Comparison of ENCODE assay signal across 18 cellular contexts in genomic region chr4:73615613-73616012, GRCh38. TPM values are rescaled to one million over a fixed set of nuclear protein-coding genes. Genes with fewer than 3 reads are reported as not detected.
A peak's percentile ranks its signal among the peaks of the same experiment; 100 is the strongest.
DNase-seq lines count a peak whose midpoint lies in the region; ATAC-seq, FAIRE-seq and TF ChIP-seq lines count a peak whose summit lies in the region.
"Had no signal": no experiment of that assay in that cellular context is flagged by ENCODE, and none has a peak within 500 bp of the region (broad histone marks: within the 10 kb centered on the region; RNA-seq: fewer than 3 reads in every experiment).

No MANE protein-coding gene starts in this region.

- WGBS in K562 (ENCODE audit: insufficient coverage, low coverage, missing lambda C conversion rate), result 0% methylated on average over 2 of the region's 2 CpGs

- no peak for TF ChIP-seq POLR2A in K562 (conservative IDR thresholded peaks at IDR 0.05)
- no peak for TF ChIP-seq POLR2A in H54 (IDR thresholded peaks at IDR 0.05; ENCODE audit: low read depth, low read length)

- TF ChIP-seq CTCF in DOHH2 (IDR thresholded peaks at IDR 0.05; ENCODE audit: low read depth, low read length, poor library complexity, severe bottlenecking), result peak; percentile 49
- TF ChIP-seq CTCF in K562 (IDR thresholded peaks at IDR 0.05 in 2 of 3, conservative IDR thresholded peaks at IDR 0.05 in 1 of 3; ENCODE audit: insufficient read depth in 2 of 3, low read depth in 1 of 3, low read length in 3 of 3), result 0 out of 6 replicates have a peak, but pooled peaks of 1 of the 3 experiments have one; percentile 6

- H3K27me3 ChIP-seq in DOHH2 (ENCODE audit: control insufficient read depth, low read length) (no peaks in the 10 kb centered on the region), K562 (ENCODE audit: control insufficient read depth in 2 of 2, insufficient read depth in 2 of 2, low read length in 2 of 2) (peaks cover 0 to under 1% of the 10 kb centered on the region in 2 experiments; a peak in 1 of 5 replicates)

- no peaks in the 10 kb centered on the region for H4K20me1 ChIP-seq in DOHH2 (ENCODE audit: control insufficient read depth, insufficient read depth, low read depth, low read length)
- no peaks in the 10 kb centered on the region for H4K20me1 ChIP-seq in K562 (replicated peaks; ENCODE audit: control insufficient read depth, insufficient read depth, low read length)

- TF ChIP-seq RAD21 in K562 (CRISPR knock-in tag; conservative IDR thresholded peaks at IDR 0.05 in 1 of 2, IDR thresholded peaks at IDR 0.05 in 1 of 2), result no peak

- POLR2A ChIA-PET in K562 (lab: Yijun Ruan, JAX), result no interaction called here

- H3K4me1 ChIP-seq in DOHH2 (ENCODE audit: control insufficient read depth, low read length) (peaks cover 79% of the 10 kb centered on the region), K562 (replicated peaks in 1 of 2; ENCODE audit: control insufficient read depth in 2 of 2, insufficient read depth in 2 of 2, low read length in 2 of 2) (peaks cover under 1 to 5% of the 10 kb centered on the region in 2 experiments; a peak in 2 of 5 replicates)
- H3K4me1 ChIP-seq: ascending aorta, upper lobe of right lung had no signal

- H3K36me3 ChIP-seq in DOHH2 (ENCODE audit: control insufficient read depth, low read length) (peaks cover 94% of the 10 kb centered on the region), K562 (ENCODE audit: control insufficient read depth, insufficient read depth, low read length) (no peaks in the 10 kb centered on the region)
- H3K36me3 ChIP-seq: ascending aorta, gastrocnemius medialis, HAP-1, upper lobe of right lung had no signal

- peak overlapping the region; percentile 94 for H3K4me3 ChIP-seq in DOHH2 (ENCODE audit: low read length)
- no peak overlapping the region for H3K4me3 ChIP-seq in K562
- H3K4me3 ChIP-seq: ascending aorta, gastrocnemius medialis, HAP-1, upper lobe of right lung had no signal

- intact Hi-C loops in K562 (cut with micrococcal nuclease) (no loop called here), left cardiac atrium (cut with DNase I) (no loop called here)

- in situ Hi-C loops in K562 (cut with MboI), result no loop called here

- H2AFZ ChIP-seq in K562 (ENCODE audit: low read depth, low read length), result no peak overlapping the region

- BruUV-seq in K562 (replicated peaks; lab: Mats Ljungman, UMichigan), result no TSS peak

- H3K4me2 ChIP-seq in DOHH2 (ENCODE audit: low read length) (peak overlapping the region; percentile 89), K562 (ENCODE audit: insufficient read depth, low read length) (no peak overlapping the region)

- CTCF ChIA-PET in K562 (lab: Yijun Ruan, JAX; ENCODE audit: low intra/inter-chr PET ratio), result no interaction called here

- DNase-seq in HK-2 (ENCODE audit: unreplicated experiment) (peak; percentile 24), K562 (ENCODE audit: extremely low read depth in 1 of 4, low spot score in 3 of 4) (no peak), kidney tubule cell (ENCODE audit: low spot score) (peak; percentile 82), H54 (ENCODE audit: insufficient read length, low spot score) (no peak), NCI-H526 treated with DMSO at 0.1 percent for 48 hours (lab: John Stamatoyannopoulos, UW) (no peak), cerebellar cortex (ENCODE audit: low spot score) (no peak), left cardiac atrium (no peak)
- DNase-seq: activated gamma-delta T cell; gastrocnemius medialis; KBM-7; NCI-H1694; stimulated activated CD4-positive, alpha-beta T cell treated with anti-CD3 and anti-CD28 coated beads, Interleukin-4, amount 100 ng/mL, for 1 hour; upper lobe of right lung had no signal

- H3K27ac ChIP-seq in DOHH2 (ENCODE audit: low read depth, low read length) (peak overlapping the region; percentile 98), K562 (ENCODE audit: extremely low read depth, low read depth, low read length) (no peak overlapping the region)
- H3K27ac ChIP-seq: ascending aorta, C4-2B, gastrocnemius medialis, upper lobe of right lung had no signal

- H3K9me2 ChIP-seq in DOHH2 (replicated peaks; ENCODE audit: control insufficient read depth, low read length), result no peaks in the 10 kb centered on the region

- no peak for TF ChIP-seq EP300 in K562 (IDR thresholded peaks at IDR 0.05; ENCODE audit: low read length)

- no peaks in the 10 kb centered on the region for H3K9me3 ChIP-seq in DOHH2 (ENCODE audit: control insufficient read depth, insufficient read depth, low read length)
- no peaks in the 10 kb centered on the region for H3K9me3 ChIP-seq in K562 (replicated peaks; ENCODE audit: control insufficient read depth, insufficient read depth, low read depth, low read length)
- H3K9me3 ChIP-seq: ascending aorta, gastrocnemius medialis, HAP-1, upper lobe of right lung had no signal

- peak; percentile 32 for FAIRE-seq in K562 (lab: Jason Lieb, UNC)
- FAIRE-seq in H54 (lab: Jason Lieb, UNC), result no peak

- ATAC-seq in K562 (peak; percentile 50; the same call in 2 of the 3 replicates), left cardiac atrium (no peak)
- ATAC-seq: gastrocnemius medialis, SK-N-SH treated with all-trans-retinoic acid at 6 μM for 48 hours, upper lobe of right lung had no signal

- no peaks in the 10 kb centered on the region for H3K9me1 ChIP-seq in K562 (ENCODE audit: control insufficient read depth, insufficient read depth, low read length)

- H3F3A ChIP-seq in DOHH2 (ENCODE audit: control insufficient read depth, insufficient read depth), result peaks cover 28% of the 10 kb centered on the region

- H3K79me2 ChIP-seq in DOHH2 (ENCODE audit: control insufficient read depth, low read length), result peaks cover 96% of the 10 kb centered on the region
- H3K79me2 ChIP-seq in K562 (ENCODE audit: control insufficient read depth, insufficient read depth, low read length), result no peaks in the 10 kb centered on the region

- H3K9ac ChIP-seq in K562 (ENCODE audit: insufficient read depth in 1 of 2, low read depth in 2 of 2, low read length in 2 of 2), result no peak overlapping the region

TF ChIP-seq in K562, 482 proteins besides CTCF, POLR2A, EP300 and RAD21:
- TF ChIP-seq NR1H2 (CRISPR knock-in tag; IDR thresholded peaks at IDR 0.05), result no peak
- TF ChIP-seq ZNF316 (IDR thresholded peaks at IDR 0.05), result peak; percentile 51

RNA-seq across cellular contexts. Expression of gene RASSF6, which starts 4.6 kb away (rescaled TPM):
- 0.25 TPM in 1 of 2 replicates, not detected in the other for total RNA-seq in K562 (2011; cell fraction: chromatin; rRNA removed; ENCODE audit: low replicate concordance)
- total RNA-seq in K562 (2011; cell fraction: nucleolus; rRNA removed), result not detected in 2 replicates
- not detected in 2 replicates for total RNA-seq in K562 (2011; cell fraction: nucleoplasm; rRNA removed)
- total RNA-seq in K562 (2014; rRNA removed) (under 0.01 and 0.04 TPM in 2 replicates), K562 (2014; rRNA removed; fragmentation: Illumina TruSeq; extraction: Trizol) (0.04 and 0.16 TPM in 2 replicates), K562 (2015; rRNA removed; fragmentation: Illumina TruSeq; extraction: Trizol) (0.08 and 0.25 TPM in 2 replicates), K562 (2021) (0.02 and 0.11 TPM in 2 replicates), left cardiac atrium (not detected)
- polyA plus RNA-seq in K562 (2011; rRNA removed) (0.07 and 0.08 TPM in 2 replicates), K562 (2014; fragmentation: Illumina TruSeq; extraction: Trizol) (0.07 and 0.10 TPM in 2 replicates), K562 (2014; fragmentation: Nextera tagmentation; extraction: Ambion mirVana) (under 1 TPM in 1 of 2 experiments, not detected in 1; 0.04 TPM), K562 (2014; rRNA removed) (0.07 and 0.08 TPM in 2 replicates)
- polyA plus RNA-seq in K562 (2011; cell fraction: cytosol; rRNA removed), result under 0.01 and 0.01 TPM in 2 replicates
- polyA plus RNA-seq in K562 (2011; cell fraction: nucleus; rRNA removed), result 0.01 TPM in 1 of 2 replicates, not detected in the other
- polyA plus RNA-seq in K562 (2012), result 0.10 and 0.40 TPM in 2 replicates
- 0.07 TPM in 1 of 2 replicates, not detected in the other for polyA minus RNA-seq in K562 (2011; rRNA and poly(A)+ RNA removed)
- polyA minus RNA-seq in K562 (2011; cell fraction: cytosol; rRNA and poly(A)+ RNA removed), result not detected in 2 replicates
- polyA minus RNA-seq in K562 (2011; cell fraction: nucleus; rRNA and poly(A)+ RNA removed), result 0.11 and 0.13 TPM in 2 replicates

Comparison
In these comparisons a context has a peak if more than half of its experiments do, and no peak if none do; other contexts are left out.
1. DNase-seq: peak in HK-2 (single experiment) and kidney tubule cell (single experiment); none in K562 (0 of 4), H54 (single experiment), NCI-H526 treated with DMSO at 0.1 percent for 48 hours (single experiment), cerebellar cortex (single experiment) and left cardiac atrium (single experiment).